In the genomic region with DNA sequence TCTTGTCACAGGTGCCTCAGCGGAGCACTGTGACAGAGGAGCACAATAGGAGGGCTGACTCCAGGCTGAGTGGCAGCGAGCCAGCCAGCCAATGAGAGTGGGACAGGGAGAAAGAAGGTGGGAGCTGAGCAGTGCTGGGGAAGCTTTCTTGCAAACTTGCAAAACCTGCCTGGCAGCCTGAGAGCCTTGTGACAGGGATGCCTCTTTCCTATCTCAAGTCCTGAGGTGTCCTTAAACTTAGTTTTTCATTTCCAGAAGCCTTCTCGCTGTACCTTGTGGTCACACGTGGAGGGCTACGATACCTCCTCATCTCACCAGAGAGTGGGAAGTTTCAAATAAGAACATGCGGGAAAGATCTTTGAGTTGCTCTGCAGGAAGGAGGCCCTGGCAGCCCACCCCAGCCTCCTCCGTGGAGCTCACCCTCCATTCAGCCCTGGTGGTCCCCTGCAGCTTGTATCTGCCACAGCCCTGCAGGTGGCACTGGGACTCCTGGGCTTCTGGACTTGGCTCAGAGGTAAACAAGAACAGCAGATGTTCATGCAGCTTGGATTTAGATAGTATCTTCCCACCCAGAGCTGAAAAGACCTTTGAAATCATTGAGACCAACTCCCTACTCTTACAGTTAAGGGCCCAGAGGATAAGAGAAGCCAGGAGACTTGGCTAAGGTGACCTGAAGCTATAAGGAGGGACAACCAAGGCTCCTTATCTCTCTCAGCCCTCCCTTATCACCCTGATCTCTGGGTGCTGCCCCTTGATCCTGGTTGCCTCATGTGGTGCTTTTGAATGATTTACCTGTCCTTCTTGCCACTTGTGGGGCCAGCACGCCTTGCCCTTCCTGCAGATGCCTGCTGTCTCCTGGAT, we compare ENCODE assay signal across 1 cellular context.
TF ChIP-seq lines count a peak whose summit lies in the region.

No MANE protein-coding gene starts in this region.

TF ChIP-seq in HepG2, 621 proteins besides CTCF, POLR2A, EP300 and RAD21 (continued from another document and continues in another):
- TF ChIP-seq, protein P1, sequence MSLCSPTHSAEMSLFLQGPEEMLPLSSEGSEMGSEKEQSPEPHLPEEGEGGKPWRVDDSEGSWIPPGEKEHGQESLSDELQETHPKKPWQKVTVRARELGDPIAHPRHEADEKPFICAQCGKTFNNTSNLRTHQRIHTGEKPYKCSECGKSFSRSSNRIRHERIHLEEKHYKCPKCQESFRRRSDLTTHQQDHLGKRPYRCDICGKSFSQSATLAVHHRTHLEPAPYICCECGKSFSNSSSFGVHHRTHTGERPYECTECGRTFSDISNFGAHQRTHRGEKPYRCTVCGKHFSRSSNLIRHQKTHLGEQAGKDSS (CRISPR knock-in tag; IDR thresholded peaks at IDR 0.05; ENCODE audit: borderline replicate concordance, low read depth) = peak; percentile 85; the same call in 1 of the 2 replicates
- TF ChIP-seq POLR2G (IDR thresholded peaks at IDR 0.05; ENCODE audit: low read depth, low read length) (0 out of 2 replicates have a peak, but pooled peaks have one; percentile 32), SIN3B (IDR thresholded peaks at IDR 0.05; ENCODE audit: low read length) (no peak), ZNF557 (CRISPR knock-in tag; IDR thresholded peaks at IDR 0.05) (no peak), ZNF253 (CRISPR knock-in tag; IDR thresholded peaks at IDR 0.05; ENCODE audit: borderline replicate concordance) (no peak), ZNF879 (CRISPR knock-in tag; IDR thresholded peaks at IDR 0.05) (no peak), YEATS4 (CRISPR knock-in tag; IDR thresholded peaks at IDR 0.05; ENCODE audit: borderline replicate concordance) (no peak), KMT2B (CRISPR knock-in tag; IDR thresholded peaks at IDR 0.05) (no peak), SIX1 (CRISPR knock-in tag; IDR thresholded peaks at IDR 0.05; ENCODE audit: borderline replicate concordance) (no peak), ZBTB20 (CRISPR knock-in tag; IDR thresholded peaks at IDR 0.05; ENCODE audit: borderline replicate concordance, low read depth) (no peak), ESRRA (CRISPR knock-in tag; IDR thresholded peaks at IDR 0.05; ENCODE audit: low read depth) (no peak), ZSCAN31 (CRISPR knock-in tag; IDR thresholded peaks at IDR 0.05; ENCODE audit: low read depth) (no peak), TAF1 (CRISPR knock-in tag; IDR thresholded peaks at IDR 0.05) (no peak), ATRX (CRISPR knock-in tag; IDR thresholded peaks at IDR 0.05; ENCODE audit: borderline replicate concordance) (no peak), ZNF652 (CRISPR knock-in tag; IDR thresholded peaks at IDR 0.05; ENCODE audit: borderline replicate concordance, low read depth) (no peak), SRSF9 (IDR thresholded peaks at IDR 0.05; ENCODE audit: borderline replicate concordance, insufficient read depth, low read depth, low read length, poor library complexity, severe bottlenecking) (no peak), KAT2B (IDR thresholded peaks at IDR 0.05; ENCODE audit: borderline replicate concordance, low read depth, low read length) (no peak), ZNF296 (CRISPR knock-in tag; conservative IDR thresholded peaks at IDR 0.05) (no peak), BORCS8-MEF2B (CRISPR knock-in tag; IDR thresholded peaks at IDR 0.05) (0 out of 2 replicates have a peak, but pooled peaks have one; percentile 27), TCF7 (IDR thresholded peaks at IDR 0.05; ENCODE audit: low read depth) (no peak), RBFOX2 (IDR thresholded peaks at IDR 0.05; ENCODE audit: low read depth, low read length) (no peak), PAF1 (CRISPR knock-in tag; IDR thresholded peaks at IDR 0.05) (no peak), MED8 (CRISPR knock-in tag; IDR thresholded peaks at IDR 0.05; ENCODE audit: insufficient replicate concordance) (peak; percentile 28), ZNF782 (CRISPR knock-in tag; IDR thresholded peaks at IDR 0.05; ENCODE audit: borderline replicate concordance) (no peak), TGIF2 (CRISPR knock-in tag; IDR thresholded peaks at IDR 0.05) (peak; percentile 70; the same call in 1 of the 2 replicates), YEATS2 (CRISPR knock-in tag; IDR thresholded peaks at IDR 0.05; ENCODE audit: borderline replicate concordance) (no peak), SRY (CRISPR knock-in tag; IDR thresholded peaks at IDR 0.05) (no peak), ZFX (CRISPR knock-in tag; IDR thresholded peaks at IDR 0.05; ENCODE audit: low read depth) (0 out of 2 replicates have a peak, but pooled peaks have one; percentile 14), FOSL1 (CRISPR knock-in tag; IDR thresholded peaks at IDR 0.05; ENCODE audit: borderline replicate concordance) (no peak), ELF1 (CRISPR knock-in tag; IDR thresholded peaks at IDR 0.05) (no peak), ZNF605 (CRISPR knock-in tag; IDR thresholded peaks at IDR 0.05) (no peak; the same call in 1 of the 2 replicates), ZNF331 (CRISPR knock-in tag; IDR thresholded peaks at IDR 0.05) (no peak), ZNF775 (CRISPR knock-in tag; IDR thresholded peaks at IDR 0.05; ENCODE audit: borderline replicate concordance) (no peak), ZNF234 (CRISPR knock-in tag; conservative IDR thresholded peaks at IDR 0.05) (no peak)
- TF ChIP-seq, protein P2, sequence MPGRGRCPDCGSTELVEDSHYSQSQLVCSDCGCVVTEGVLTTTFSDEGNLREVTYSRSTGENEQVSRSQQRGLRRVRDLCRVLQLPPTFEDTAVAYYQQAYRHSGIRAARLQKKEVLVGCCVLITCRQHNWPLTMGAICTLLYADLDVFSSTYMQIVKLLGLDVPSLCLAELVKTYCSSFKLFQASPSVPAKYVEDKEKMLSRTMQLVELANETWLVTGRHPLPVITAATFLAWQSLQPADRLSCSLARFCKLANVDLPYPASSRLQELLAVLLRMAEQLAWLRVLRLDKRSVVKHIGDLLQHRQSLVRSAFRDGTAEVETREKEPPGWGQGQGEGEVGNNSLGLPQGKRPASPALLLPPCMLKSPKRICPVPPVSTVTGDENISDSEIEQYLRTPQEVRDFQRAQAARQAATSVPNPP (CRISPR knock-in tag; IDR thresholded peaks at IDR 0.05) = no peak
- TF ChIP-seq, protein P3, sequence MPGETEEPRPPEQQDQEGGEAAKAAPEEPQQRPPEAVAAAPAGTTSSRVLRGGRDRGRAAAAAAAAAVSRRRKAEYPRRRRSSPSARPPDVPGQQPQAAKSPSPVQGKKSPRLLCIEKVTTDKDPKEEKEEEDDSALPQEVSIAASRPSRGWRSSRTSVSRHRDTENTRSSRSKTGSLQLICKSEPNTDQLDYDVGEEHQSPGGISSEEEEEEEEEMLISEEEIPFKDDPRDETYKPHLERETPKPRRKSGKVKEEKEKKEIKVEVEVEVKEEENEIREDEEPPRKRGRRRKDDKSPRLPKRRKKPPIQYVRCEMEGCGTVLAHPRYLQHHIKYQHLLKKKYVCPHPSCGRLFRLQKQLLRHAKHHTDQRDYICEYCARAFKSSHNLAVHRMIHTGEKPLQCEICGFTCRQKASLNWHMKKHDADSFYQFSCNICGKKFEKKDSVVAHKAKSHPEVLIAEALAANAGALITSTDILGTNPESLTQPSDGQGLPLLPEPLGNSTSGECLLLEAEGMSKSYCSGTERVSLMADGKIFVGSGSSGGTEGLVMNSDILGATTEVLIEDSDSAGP (CRISPR knock-in tag; IDR thresholded peaks at IDR 0.05; ENCODE audit: borderline replicate concordance) = peak; percentile 54; the same call in 1 of the 2 replicates
- TF ChIP-seq, protein P4, sequence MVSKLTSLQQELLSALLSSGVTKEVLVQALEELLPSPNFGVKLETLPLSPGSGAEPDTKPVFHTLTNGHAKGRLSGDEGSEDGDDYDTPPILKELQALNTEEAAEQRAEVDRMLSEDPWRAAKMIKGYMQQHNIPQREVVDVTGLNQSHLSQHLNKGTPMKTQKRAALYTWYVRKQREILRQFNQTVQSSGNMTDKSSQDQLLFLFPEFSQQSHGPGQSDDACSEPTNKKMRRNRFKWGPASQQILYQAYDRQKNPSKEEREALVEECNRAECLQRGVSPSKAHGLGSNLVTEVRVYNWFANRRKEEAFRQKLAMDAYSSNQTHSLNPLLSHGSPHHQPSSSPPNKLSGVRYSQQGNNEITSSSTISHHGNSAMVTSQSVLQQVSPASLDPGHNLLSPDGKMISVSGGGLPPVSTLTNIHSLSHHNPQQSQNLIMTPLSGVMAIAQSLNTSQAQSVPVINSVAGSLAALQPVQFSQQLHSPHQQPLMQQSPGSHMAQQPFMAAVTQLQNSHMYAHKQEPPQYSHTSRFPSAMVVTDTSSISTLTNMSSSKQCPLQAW (CRISPR knock-in tag; IDR thresholded peaks at IDR 0.05) = no peak
- TF ChIP-seq, protein P5, sequence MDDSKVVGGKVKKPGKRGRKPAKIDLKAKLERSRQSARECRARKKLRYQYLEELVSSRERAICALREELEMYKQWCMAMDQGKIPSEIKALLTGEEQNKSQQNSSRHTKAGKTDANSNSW (CRISPR knock-in tag; IDR thresholded peaks at IDR 0.05; ENCODE audit: borderline replicate concordance) = no peak
- TF ChIP-seq, protein P6, sequence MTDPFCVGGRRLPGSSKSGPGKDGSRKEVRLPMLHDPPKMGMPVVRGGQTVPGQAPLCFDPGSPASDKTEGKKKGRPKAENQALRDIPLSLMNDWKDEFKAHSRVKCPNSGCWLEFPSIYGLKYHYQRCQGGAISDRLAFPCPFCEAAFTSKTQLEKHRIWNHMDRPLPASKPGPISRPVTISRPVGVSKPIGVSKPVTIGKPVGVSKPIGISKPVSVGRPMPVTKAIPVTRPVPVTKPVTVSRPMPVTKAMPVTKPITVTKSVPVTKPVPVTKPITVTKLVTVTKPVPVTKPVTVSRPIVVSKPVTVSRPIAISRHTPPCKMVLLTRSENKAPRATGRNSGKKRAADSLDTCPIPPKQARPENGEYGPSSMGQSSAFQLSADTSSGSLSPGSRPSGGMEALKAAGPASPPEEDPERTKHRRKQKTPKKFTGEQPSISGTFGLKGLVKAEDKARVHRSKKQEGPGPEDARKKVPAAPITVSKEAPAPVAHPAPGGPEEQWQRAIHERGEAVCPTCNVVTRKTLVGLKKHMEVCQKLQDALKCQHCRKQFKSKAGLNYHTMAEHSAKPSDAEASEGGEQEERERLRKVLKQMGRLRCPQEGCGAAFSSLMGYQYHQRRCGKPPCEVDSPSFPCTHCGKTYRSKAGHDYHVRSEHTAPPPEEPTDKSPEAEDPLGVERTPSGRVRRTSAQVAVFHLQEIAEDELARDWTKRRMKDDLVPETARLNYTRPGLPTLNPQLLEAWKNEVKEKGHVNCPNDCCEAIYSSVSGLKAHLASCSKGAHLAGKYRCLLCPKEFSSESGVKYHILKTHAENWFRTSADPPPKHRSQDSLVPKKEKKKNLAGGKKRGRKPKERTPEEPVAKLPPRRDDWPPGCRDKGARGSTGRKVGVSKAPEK (CRISPR knock-in tag; IDR thresholded peaks at IDR 0.05; ENCODE audit: borderline replicate concordance) = no peak
- TF ChIP-seq, protein P7, sequence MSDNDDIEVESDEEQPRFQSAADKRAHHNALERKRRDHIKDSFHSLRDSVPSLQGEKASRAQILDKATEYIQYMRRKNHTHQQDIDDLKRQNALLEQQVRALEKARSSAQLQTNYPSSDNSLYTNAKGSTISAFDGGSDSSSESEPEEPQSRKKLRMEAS (IDR thresholded peaks at IDR 0.05) = peak; percentile 25; the same call in 1 of the 2 replicates
- TF ChIP-seq, protein P8, sequence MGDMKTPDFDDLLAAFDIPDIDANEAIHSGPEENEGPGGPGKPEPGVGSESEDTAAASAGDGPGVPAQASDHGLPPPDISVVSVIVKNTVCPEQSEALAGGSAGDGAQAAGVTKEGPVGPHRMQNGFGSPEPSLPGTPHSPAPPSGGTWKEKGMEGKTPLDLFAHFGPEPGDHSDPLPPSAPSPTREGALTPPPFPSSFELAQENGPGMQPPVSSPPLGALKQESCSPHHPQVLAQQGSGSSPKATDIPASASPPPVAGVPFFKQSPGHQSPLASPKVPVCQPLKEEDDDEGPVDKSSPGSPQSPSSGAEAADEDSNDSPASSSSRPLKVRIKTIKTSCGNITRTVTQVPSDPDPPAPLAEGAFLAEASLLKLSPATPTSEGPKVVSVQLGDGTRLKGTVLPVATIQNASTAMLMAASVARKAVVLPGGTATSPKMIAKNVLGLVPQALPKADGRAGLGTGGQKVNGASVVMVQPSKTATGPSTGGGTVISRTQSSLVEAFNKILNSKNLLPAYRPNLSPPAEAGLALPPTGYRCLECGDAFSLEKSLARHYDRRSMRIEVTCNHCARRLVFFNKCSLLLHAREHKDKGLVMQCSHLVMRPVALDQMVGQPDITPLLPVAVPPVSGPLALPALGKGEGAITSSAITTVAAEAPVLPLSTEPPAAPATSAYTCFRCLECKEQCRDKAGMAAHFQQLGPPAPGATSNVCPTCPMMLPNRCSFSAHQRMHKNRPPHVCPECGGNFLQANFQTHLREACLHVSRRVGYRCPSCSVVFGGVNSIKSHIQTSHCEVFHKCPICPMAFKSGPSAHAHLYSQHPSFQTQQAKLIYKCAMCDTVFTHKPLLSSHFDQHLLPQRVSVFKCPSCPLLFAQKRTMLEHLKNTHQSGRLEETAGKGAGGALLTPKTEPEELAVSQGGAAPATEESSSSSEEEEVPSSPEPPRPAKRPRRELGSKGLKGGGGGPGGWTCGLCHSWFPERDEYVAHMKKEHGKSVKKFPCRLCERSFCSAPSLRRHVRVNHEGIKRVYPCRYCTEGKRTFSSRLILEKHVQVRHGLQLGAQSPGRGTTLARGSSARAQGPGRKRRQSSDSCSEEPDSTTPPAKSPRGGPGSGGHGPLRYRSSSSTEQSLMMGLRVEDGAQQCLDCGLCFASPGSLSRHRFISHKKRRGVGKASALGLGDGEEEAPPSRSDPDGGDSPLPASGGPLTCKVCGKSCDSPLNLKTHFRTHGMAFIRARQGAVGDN (CRISPR knock-in tag; IDR thresholded peaks at IDR 0.05) = peak; percentile 61; the same call in 1 of the 2 replicates
- TF ChIP-seq, protein P9, sequence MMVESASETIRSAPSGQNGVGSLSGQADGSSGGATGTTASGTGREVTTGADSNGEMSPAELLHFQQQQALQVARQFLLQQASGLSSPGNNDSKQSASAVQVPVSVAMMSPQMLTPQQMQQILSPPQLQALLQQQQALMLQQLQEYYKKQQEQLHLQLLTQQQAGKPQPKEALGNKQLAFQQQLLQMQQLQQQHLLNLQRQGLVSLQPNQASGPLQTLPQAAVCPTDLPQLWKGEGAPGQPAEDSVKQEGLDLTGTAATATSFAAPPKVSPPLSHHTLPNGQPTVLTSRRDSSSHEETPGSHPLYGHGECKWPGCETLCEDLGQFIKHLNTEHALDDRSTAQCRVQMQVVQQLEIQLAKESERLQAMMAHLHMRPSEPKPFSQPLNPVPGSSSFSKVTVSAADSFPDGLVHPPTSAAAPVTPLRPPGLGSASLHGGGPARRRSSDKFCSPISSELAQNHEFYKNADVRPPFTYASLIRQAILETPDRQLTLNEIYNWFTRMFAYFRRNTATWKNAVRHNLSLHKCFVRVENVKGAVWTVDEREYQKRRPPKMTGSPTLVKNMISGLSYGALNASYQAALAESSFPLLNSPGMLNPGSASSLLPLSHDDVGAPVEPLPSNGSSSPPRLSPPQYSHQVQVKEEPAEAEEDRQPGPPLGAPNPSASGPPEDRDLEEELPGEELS (CRISPR knock-in tag; IDR thresholded peaks at IDR 0.05) = peak; percentile 46; the same call in 1 of the 2 replicates
- TF ChIP-seq, protein P10, sequence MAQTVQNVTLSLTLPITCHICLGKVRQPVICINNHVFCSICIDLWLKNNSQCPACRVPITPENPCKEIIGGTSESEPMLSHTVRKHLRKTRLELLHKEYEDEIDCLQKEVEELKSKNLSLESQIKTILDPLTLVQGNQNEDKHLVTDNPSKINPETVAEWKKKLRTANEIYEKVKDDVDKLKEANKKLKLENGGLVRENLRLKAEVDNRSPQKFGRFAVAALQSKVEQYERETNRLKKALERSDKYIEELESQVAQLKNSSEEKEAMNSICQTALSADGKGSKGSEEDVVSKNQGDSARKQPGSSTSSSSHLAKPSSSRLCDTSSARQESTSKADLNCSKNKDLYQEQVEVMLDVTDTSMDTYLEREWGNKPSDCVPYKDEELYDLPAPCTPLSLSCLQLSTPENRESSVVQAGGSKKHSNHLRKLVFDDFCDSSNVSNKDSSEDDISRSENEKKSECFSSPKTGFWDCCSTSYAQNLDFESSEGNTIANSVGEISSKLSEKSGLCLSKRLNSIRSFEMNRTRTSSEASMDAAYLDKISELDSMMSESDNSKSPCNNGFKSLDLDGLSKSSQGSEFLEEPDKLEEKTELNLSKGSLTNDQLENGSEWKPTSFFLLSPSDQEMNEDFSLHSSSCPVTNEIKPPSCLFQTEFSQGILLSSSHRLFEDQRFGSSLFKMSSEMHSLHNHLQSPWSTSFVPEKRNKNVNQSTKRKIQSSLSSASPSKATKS (CRISPR knock-in tag; IDR thresholded peaks at IDR 0.05) = no peak
